8 cellular contexts compared by ENCODE assay signal in genomic region chr2:231399853-231400667, GRCh38. TPM values are rescaled to one million over a fixed set of nuclear protein-coding genes. Genes with fewer than 3 reads are reported as not detected.
DNase-seq lines count a peak whose midpoint lies in the region; ATAC-seq and TF ChIP-seq lines count a peak whose summit lies in the region.

No MANE protein-coding gene starts in this region.

- H3K27me3 ChIP-seq in Caco-2 (replicated peaks; ENCODE audit: control insufficient read depth, insufficient read depth, low read length), result no peaks in the 10 kb centered on the region

- no peaks in the 10 kb centered on the region for H3K36me3 ChIP-seq in Caco-2 (ENCODE audit: control insufficient read depth, insufficient read depth, low read length)

- no peaks in the 10 kb centered on the region for H3K9me3 ChIP-seq in Caco-2

- TF ChIP-seq CTCF in chondrocyte (IDR thresholded peaks at IDR 0.05) (no peak), Caco-2 (IDR thresholded peaks at IDR 0.05; ENCODE audit: insufficient read depth in 1 of 2, low read depth in 1 of 2, low read length in 1 of 2, severe bottlenecking in 1 of 2, unreplicated experiment in 1 of 2) (no peak)

- CTCF ChIA-PET in activated CD4-positive, alpha-beta memory T cell treated with anti-CD3 and anti-CD28 coated beads, Interleukin-2, amount 10 ng/mL, durations not matched to agents 7 days and 5 days (lab: Charles Lee), result interaction anchor here (0.6 to 1.5 kb wide), 6 partner anchors 11 to 103 kb away, joined by 3 to 5 read pairs (median 3); no protein-coding TSS in a partner anchor
- CTCF ChIA-PET in Caco-2 (lab: Charles Lee), result interaction anchor here (0.6 to 1.5 kb wide), 6 partner anchors 11 to 172 kb away, joined by 3 to 11 read pairs (median 4); partner anchors contain the start of gene NCL
- CTCF ChIA-PET in activated CD4-positive, alpha-beta T cell treated with anti-CD3 and anti-CD28 coated beads for 36 hours (lab: Charles Lee), result interaction anchor here (0.6 to 1.4 kb wide), 5 partner anchors 13 to 296 kb away, joined by 3 read pairs; no protein-coding TSS in a partner anchor

- ATAC-seq in Right ventricle myocardium inferior (peak; percentile 89), HG03045 (IDR thresholded peaks at IDR 0.05; ENCODE audit: unreplicated experiment) (no peak)
- no peak for ATAC-seq in activated CD4-positive, alpha-beta T cell treated with anti-CD3 and anti-CD28 coated beads for 36 hours

- no peak overlapping the region for H3K4me3 Mint-ChIP-seq in chondrocyte (ENCODE audit: unreplicated experiment)
- no peak overlapping the region for H3K4me3 Mint-ChIP-seq in activated CD4-positive, alpha-beta memory T cell treated with anti-CD3 and anti-CD28 coated beads, Interleukin-2, amount 10 ng/mL, durations not matched to agents 7 days and 5 days
- H3K4me3 Mint-ChIP-seq in Caco-2 (ENCODE audit: unreplicated experiment), result no peak overlapping the region
- no peak overlapping the region for H3K4me3 Mint-ChIP-seq in activated CD4-positive, alpha-beta T cell treated with anti-CD3 and anti-CD28 coated beads for 36 hours

- H3K9me3 Mint-ChIP-seq in chondrocyte (ENCODE audit: low read depth) (no peaks in the 10 kb centered on the region), Caco-2 (ENCODE audit: unreplicated experiment) (no peaks in the 10 kb centered on the region)
- H3K9me3 Mint-ChIP-seq in activated CD4-positive, alpha-beta memory T cell treated with anti-CD3 and anti-CD28 coated beads, Interleukin-2, amount 10 ng/mL, durations not matched to agents 7 days and 5 days, result no peaks in the 10 kb centered on the region
- H3K9me3 Mint-ChIP-seq in activated CD4-positive, alpha-beta T cell treated with anti-CD3 and anti-CD28 coated beads for 36 hours (ENCODE audit: low read depth), result no peaks in the 10 kb centered on the region

- H3K4me3 ChIP-seq in Caco-2 (ENCODE audit: low read depth, low read length), result no peak overlapping the region

- DNase-seq in Right ventricle myocardium inferior (ENCODE audit: missing footprints) (no peak), cardiac septum (ENCODE audit: low spot score) (no peak), chondrocyte (ENCODE audit: low spot score) (no peak), medulla oblongata (ENCODE audit: extremely low spot score) (peak; percentile 56), Caco-2 (no peak)
- DNase-seq in activated CD4-positive, alpha-beta memory T cell treated with anti-CD3 and anti-CD28 coated beads, Interleukin-2, amount 10 ng/mL, durations not matched to agents 7 days and 5 days, result no peak
- DNase-seq in activated CD4-positive, alpha-beta T cell treated with anti-CD3 and anti-CD28 coated beads for 36 hours, result no peak

- BruUV-seq in Caco-2 (replicated peaks; lab: Mats Ljungman, UMichigan), result no TSS peak

- POLR2A ChIA-PET in activated CD4-positive, alpha-beta memory T cell treated with anti-CD3 and anti-CD28 coated beads, Interleukin-2, amount 10 ng/mL, durations not matched to agents 7 days and 5 days (lab: Charles Lee), result interaction anchor here (0.8 kb wide), 1 partner anchor 64 kb away, joined by 3 read pairs; the partner anchor contains the start of gene NCL
- POLR2A ChIA-PET in Caco-2 (lab: Charles Lee), result no interaction called here
- POLR2A ChIA-PET in activated CD4-positive, alpha-beta T cell treated with anti-CD3 and anti-CD28 coated beads for 36 hours (lab: Charles Lee), result no interaction called here

- peak overlapping the region; percentile 70 for H3K27ac Mint-ChIP-seq in chondrocyte (ENCODE audit: unreplicated experiment)
- no peak overlapping the region for H3K27ac Mint-ChIP-seq in activated CD4-positive, alpha-beta memory T cell treated with anti-CD3 and anti-CD28 coated beads, Interleukin-2, amount 10 ng/mL, durations not matched to agents 7 days and 5 days
- H3K27ac Mint-ChIP-seq in Caco-2 (ENCODE audit: unreplicated experiment), result no peak overlapping the region
- H3K27ac Mint-ChIP-seq in activated CD4-positive, alpha-beta T cell treated with anti-CD3 and anti-CD28 coated beads for 36 hours, result no peak overlapping the region

- H3K36me3 Mint-ChIP-seq in chondrocyte (ENCODE audit: low read depth), result no peaks in the 10 kb centered on the region
- H3K36me3 Mint-ChIP-seq in activated CD4-positive, alpha-beta memory T cell treated with anti-CD3 and anti-CD28 coated beads, Interleukin-2, amount 10 ng/mL, durations not matched to agents 7 days and 5 days (ENCODE audit: low read depth), result no peaks in the 10 kb centered on the region
- H3K36me3 Mint-ChIP-seq in Caco-2 (ENCODE audit: insufficient read depth, unreplicated experiment), result no peaks in the 10 kb centered on the region
- no peaks in the 10 kb centered on the region for H3K36me3 Mint-ChIP-seq in activated CD4-positive, alpha-beta T cell treated with anti-CD3 and anti-CD28 coated beads for 36 hours (ENCODE audit: low read depth)

- H3K4me1 Mint-ChIP-seq in chondrocyte (ENCODE audit: low read depth), result peaks cover 24% of the 10 kb centered on the region
- H3K4me1 Mint-ChIP-seq in activated CD4-positive, alpha-beta memory T cell treated with anti-CD3 and anti-CD28 coated beads, Interleukin-2, amount 10 ng/mL, durations not matched to agents 7 days and 5 days, result peaks cover 9% of the 10 kb centered on the region
- peaks cover under 1% of the 10 kb centered on the region for H3K4me1 Mint-ChIP-seq in Caco-2 (ENCODE audit: low read depth, unreplicated experiment)
- peaks cover 9% of the 10 kb centered on the region for H3K4me1 Mint-ChIP-seq in activated CD4-positive, alpha-beta T cell treated with anti-CD3 and anti-CD28 coated beads for 36 hours

- intact Hi-C loops in Right ventricle myocardium inferior (cut with DNase I) (loop anchor here (5.0 kb wide), 1 partner anchor 38 kb away; no protein-coding TSS in a partner anchor), cardiac septum (cut with DNase I) (no loop called here), Caco-2 (cut with micrococcal nuclease; ENCODE audit: unreplicated experiment) (no loop called here)
- intact Hi-C loops in activated CD4-positive, alpha-beta T cell treated with anti-CD3 and anti-CD28 coated beads for 36 hours (cut with DNase I, micrococcal nuclease), result no loop called here

- peaks cover 7% of the 10 kb centered on the region; the same call in 1 of the 2 replicates for H3K4me1 ChIP-seq in Caco-2

- H3K27me3 Mint-ChIP-seq in chondrocyte (ENCODE audit: low read depth), result no peaks in the 10 kb centered on the region
- peaks cover 28% of the 10 kb centered on the region for H3K27me3 Mint-ChIP-seq in activated CD4-positive, alpha-beta memory T cell treated with anti-CD3 and anti-CD28 coated beads, Interleukin-2, amount 10 ng/mL, durations not matched to agents 7 days and 5 days
- H3K27me3 Mint-ChIP-seq in Caco-2 (ENCODE audit: insufficient read depth, unreplicated experiment), result no peaks in the 10 kb centered on the region
- H3K27me3 Mint-ChIP-seq in activated CD4-positive, alpha-beta T cell treated with anti-CD3 and anti-CD28 coated beads for 36 hours, result peaks cover 9% of the 10 kb centered on the region

RNA-seq across cellular contexts. Expression of gene B3GNT7, which starts 4.5 kb away (rescaled TPM):
- total RNA-seq in Right ventricle myocardium inferior, result 9.1 TPM
- 5.4 TPM for total RNA-seq in cardiac septum
- total RNA-seq in chondrocyte, result 1.7 to 1.9 TPM (median 1.8 TPM) in 3 replicates
- under 1 TPM in 1 of 2 experiments, not detected in 1; 0.15 TPM for total RNA-seq in activated CD4-positive, alpha-beta memory T cell treated with anti-CD3 and anti-CD28 coated beads, Interleukin-2, amount 10 ng/mL, durations not matched to agents 7 days and 5 days
- 2.7 and 3.6 TPM in 2 replicates for total RNA-seq in Caco-2 (2022)
- not detected for total RNA-seq in activated CD4-positive, alpha-beta T cell treated with anti-CD3 and anti-CD28 coated beads for 36 hours
